18 cellular contexts compared by ENCODE assay signal in genomic region chr5:169706070-169706469, GRCh38.
DNase-seq lines count a peak whose midpoint lies in the region; ATAC-seq, FAIRE-seq and TF ChIP-seq lines count a peak whose summit lies in the region.
"Had no signal": no experiment of that assay in that cellular context is flagged by ENCODE, and none has a peak within 500 bp of the region (broad histone marks: within the 10 kb centered on the region; RNA-seq: fewer than 3 reads in every experiment).

No MANE protein-coding gene starts in this region.

- peak overlapping the region; percentile 48; the same call in 2 of the 3 replicates for H3K4me2 ChIP-seq in A549
- H3K4me2 ChIP-seq in MM.1S (ENCODE audit: low read depth, low read length): no peak overlapping the region

- TF ChIP-seq CTCF in A549 (IDR thresholded peaks at IDR 0.05) (no peak), MM.1S (IDR thresholded peaks at IDR 0.05; ENCODE audit: low read length) (no peak)

- POLR2A ChIA-PET in A549 (lab: Yijun Ruan, JAX): no interaction called here

- no peak overlapping the region for H3K9ac ChIP-seq in MM.1S (ENCODE audit: low read length)

- H3K4me3 Mint-ChIP-seq in effector memory CD8-positive, alpha-beta T cell: no peak overlapping the region
- H3K4me3 Mint-ChIP-seq: activated T-cell treated with anti-CD3 and anti-CD28 coated beads, Interleukin-2, amount 50 U/mL, for 4 hours; mesothelial cell of epicardium; nephron progenitor cell had no signal

- H3K4me1 Mint-ChIP-seq in effector memory CD8-positive, alpha-beta T cell (ENCODE audit: low read depth in 2 of 2): peaks cover 8 to 11% of the 10 kb centered on the region in 2 donors

- no peak for TF ChIP-seq EP300 in A549 (IDR thresholded peaks at IDR 0.05)

- FAIRE-seq in A549 (lab: Jason Lieb, UNC): no peak

- H4K20me1 ChIP-seq in MM.1S (ENCODE audit: insufficient read depth, low read length): no peaks in the 10 kb centered on the region

- H3F3A ChIP-seq in MM.1S (ENCODE audit: insufficient read depth, low read length): no peaks in the 10 kb centered on the region

- TF ChIP-seq RAD21 in A549 (conservative IDR thresholded peaks at IDR 0.05 in 1 of 2, IDR thresholded peaks at IDR 0.05 in 1 of 2): no peak

- DNase-seq in A549 (ENCODE audit: low read depth in 1 of 2, low spot score in 1 of 2) (no peak), M059J (ENCODE audit: low read depth) (peak; percentile 35), MM.1S (no peak), mesenteric fat pad (ENCODE audit: low spot score) (no peak)
- DNase-seq in effector memory CD8-positive, alpha-beta T cell: no peak
- DNase-seq: activated CD4-positive, alpha-beta T cell treated with anti-CD3 and anti-CD28 coated beads, Interleukin-2, amount 50 U/mL, for 4 hours; activated T-cell treated with anti-CD3 and anti-CD28 coated beads, Interleukin-2, amount 50 U/mL, for 4 hours; DMS 273 treated with DMSO at 0.1 percent for 48 hours; gastrocnemius medialis; GDM1; H7; nephron progenitor cell; stimulated activated CD4-positive, alpha-beta T cell treated with anti-CD3 and anti-CD28 coated beads, Interleukin-2, amount 100 ng/mL, for 24 hours; upper lobe of right lung had no signal

- CTCF ChIA-PET in A549 (lab: Yijun Ruan, JAX): interaction anchor here (1.0 to 1.7 kb wide), 3 partner anchors 365 to 719 kb away, joined by 3 to 6 read pairs (median 3); no protein-coding TSS in a partner anchor

- ATAC-seq in A549 (no peak), HG02798 (IDR thresholded peaks at IDR 0.05; ENCODE audit: poor library complexity, unreplicated experiment) (no peak)
- no peak for ATAC-seq in effector memory CD8-positive, alpha-beta T cell (replicated peaks)
- ATAC-seq: gastrocnemius medialis, upper lobe of right lung had no signal

- no peaks in the 10 kb centered on the region for H3K79me2 ChIP-seq in ACC112 (ENCODE audit: control insufficient read depth, insufficient read depth, low read length, unreplicated experiment)
- no peaks in the 10 kb centered on the region for H3K79me2 ChIP-seq in MM.1S (ENCODE audit: low read length)

- H3K27ac ChIP-seq in A549: peak overlapping the region in 1 of 2 experiments; percentile 68; a peak in 3 of 6 replicates
- H3K27ac ChIP-seq in ACC112 (ENCODE audit: low read depth, low read length): peak overlapping the region; percentile 91
- H3K27ac ChIP-seq in MM.1S (ENCODE audit: low read length): no peak overlapping the region
- H3K27ac ChIP-seq: C4-2B, gastrocnemius medialis, upper lobe of right lung had no signal

- H3K4me3 ChIP-seq in A549 (no peak overlapping the region), ACC112 (ENCODE audit: low read depth, low read length) (no peak overlapping the region), MM.1S (ENCODE audit: low read length) (no peak overlapping the region)
- H3K4me3 ChIP-seq: gastrocnemius medialis, upper lobe of right lung had no signal

- 95% methylated on average over 1 of the region's 1 CpG for WGBS in A549 (ENCODE audit: missing lambda C conversion rate)

- TF ChIP-seq POLR2A in A549 (IDR thresholded peaks at IDR 0.05; ENCODE audit: low read length): no peak

- H3K36me3 Mint-ChIP-seq in effector memory CD8-positive, alpha-beta T cell (ENCODE audit: insufficient read depth): peaks cover 61% of the 10 kb centered on the region
- H3K36me3 Mint-ChIP-seq: mesothelial cell of epicardium had no signal

- H3K9me3 Mint-ChIP-seq in effector memory CD8-positive, alpha-beta T cell: no peaks in the 10 kb centered on the region
- H3K9me3 Mint-ChIP-seq: activated T-cell treated with anti-CD3 and anti-CD28 coated beads, Interleukin-2, amount 50 U/mL, for 4 hours; mesothelial cell of epicardium; nephron progenitor cell had no signal

- no peaks in the 10 kb centered on the region for H3K27me3 Mint-ChIP-seq in effector memory CD8-positive, alpha-beta T cell

- peak overlapping the region; percentile 26 to 35 for H3K27ac Mint-ChIP-seq in effector memory CD8-positive, alpha-beta T cell
- H3K27ac Mint-ChIP-seq: mesothelial cell of epicardium, nephron progenitor cell had no signal

- no peak overlapping the region for H2AFZ ChIP-seq in ACC112 (ENCODE audit: low read length, unreplicated experiment)
- no peak overlapping the region for H2AFZ ChIP-seq in MM.1S (ENCODE audit: low read length)

- H3K9me2 ChIP-seq in MM.1S (replicated peaks; ENCODE audit: insufficient read depth, low read length): no peaks in the 10 kb centered on the region

- H3K27me3 ChIP-seq in ACC112 (ENCODE audit: insufficient read depth, low read length): no peaks in the 10 kb centered on the region
- H3K27me3 ChIP-seq in MM.1S (replicated peaks; ENCODE audit: insufficient read depth, low read length): no peaks in the 10 kb centered on the region
- H3K27me3 ChIP-seq: gastrocnemius medialis, upper lobe of right lung had no signal

- H3K9me3 ChIP-seq in A549 (no peaks in the 10 kb centered on the region), MM.1S (replicated peaks; ENCODE audit: insufficient read depth, low read length) (no peaks in the 10 kb centered on the region)
- H3K9me3 ChIP-seq: gastrocnemius medialis, upper lobe of right lung had no signal

- H3K36me3 ChIP-seq in ACC112 (ENCODE audit: insufficient read depth, low read length) (no peaks in the 10 kb centered on the region), MM.1S (replicated peaks; ENCODE audit: insufficient read depth, low read length) (peaks cover 4% of the 10 kb centered on the region; the same call in 1 of the 2 replicates)
- H3K36me3 ChIP-seq: gastrocnemius medialis had no signal

- peaks cover 20% of the 10 kb centered on the region for H3K4me1 ChIP-seq in A549
- peaks cover 51% of the 10 kb centered on the region for H3K4me1 ChIP-seq in ACC112 (ENCODE audit: control insufficient read depth, insufficient read depth, low read length, unreplicated experiment)
- H3K4me1 ChIP-seq in MM.1S (ENCODE audit: low read length): no peaks in the 10 kb centered on the region
- H3K4me1 ChIP-seq: gastrocnemius medialis, upper lobe of right lung had no signal

TF ChIP-seq in A549, 52 proteins besides CTCF, POLR2A, EP300 and RAD21:
- no peak for TF ChIP-seq CHD4 (IDR thresholded peaks at IDR 0.05; ENCODE audit: borderline replicate concordance)
- TF ChIP-seq CEBPB (IDR thresholded peaks at IDR 0.05): no peak
- no peak for TF ChIP-seq NPAS2 (CRISPR knock-in tag; IDR thresholded peaks at IDR 0.05; ENCODE audit: borderline replicate concordance)
- no peak for TF ChIP-seq ESRRA (IDR thresholded peaks at IDR 0.05; ENCODE audit: borderline replicate concordance, low read length)
- no peak for TF ChIP-seq ZFP36 (IDR thresholded peaks at IDR 0.05; ENCODE audit: borderline replicate concordance, partially characterized antibody)
- no peak for TF ChIP-seq MAFK (IDR thresholded peaks at IDR 0.05; ENCODE audit: partially characterized antibody)
- no peak for TF ChIP-seq FOSB (CRISPR knock-in tag; IDR thresholded peaks at IDR 0.05)
- no peak for TF ChIP-seq KDM1A (IDR thresholded peaks at IDR 0.05; ENCODE audit: low read depth)
- TF ChIP-seq ZNF302 (CRISPR knock-in tag; IDR thresholded peaks at IDR 0.05): no peak
- no peak for TF ChIP-seq MAZ (IDR thresholded peaks at IDR 0.05; ENCODE audit: borderline replicate concordance, low read depth, low read length)
- TF ChIP-seq CHD2 (IDR thresholded peaks at IDR 0.05; ENCODE audit: low read length, partially characterized antibody): no peak
- TF ChIP-seq POLR2AphosphoS2 (conservative IDR thresholded peaks at IDR 0.05; ENCODE audit: low read length): no peak
- no peak for TF ChIP-seq NR3C1 (IDR thresholded peaks at IDR 0.05)
- TF ChIP-seq BHLHE40 (IDR thresholded peaks at IDR 0.05; ENCODE audit: low read depth, low read length): no peak
- no peak for TF ChIP-seq KDM5A (IDR thresholded peaks at IDR 0.05)
- TF ChIP-seq, protein P1, sequence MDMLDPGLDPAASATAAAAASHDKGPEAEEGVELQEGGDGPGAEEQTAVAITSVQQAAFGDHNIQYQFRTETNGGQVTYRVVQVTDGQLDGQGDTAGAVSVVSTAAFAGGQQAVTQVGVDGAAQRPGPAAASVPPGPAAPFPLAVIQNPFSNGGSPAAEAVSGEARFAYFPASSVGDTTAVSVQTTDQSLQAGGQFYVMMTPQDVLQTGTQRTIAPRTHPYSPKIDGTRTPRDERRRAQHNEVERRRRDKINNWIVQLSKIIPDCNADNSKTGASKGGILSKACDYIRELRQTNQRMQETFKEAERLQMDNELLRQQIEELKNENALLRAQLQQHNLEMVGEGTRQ (IDR thresholded peaks at IDR 0.05): no peak
- TF ChIP-seq EHMT2 (IDR thresholded peaks at IDR 0.05; ENCODE audit: low read depth): no peak
- TF ChIP-seq CBX8 (IDR thresholded peaks at IDR 0.05): no peak
